Comparison of ENCODE assay signal across 23 cellular contexts in genomic region chr9:27053369-27054057, GRCh38. TPM values are rescaled to one million over a fixed set of nuclear protein-coding genes. Genes with fewer than 3 reads are reported as not detected.
DNase-seq lines count a peak whose midpoint lies in the region; ATAC-seq and TF ChIP-seq lines count a peak whose summit lies in the region.
"Had no signal": no experiment of that assay in that cellular context is flagged by ENCODE, and none has a peak within 500 bp of the region (broad histone marks: within the 10 kb centered on the region; RNA-seq: fewer than 3 reads in every experiment).

No MANE protein-coding gene starts in this region.

- TF ChIP-seq POLR2A in spleen (IDR thresholded peaks at IDR 0.05) = no peak

- WGBS in spleen, 5 donors = 35 to 44% (median 41%) methylated on average over 7 of the region's 7 CpGs

- intact Hi-C loops in Right ventricle myocardium superior (cut with DNase I) (no loop called here), Right ventricle myocardium inferior (cut with DNase I) (no loop called here), left lung (cut with DNase I) (no loop called here), spleen (cut with DNase I; ENCODE audit: low total_unique reads) (no loop called here)

- H3K36me3 ChIP-seq in left lung (peaks cover 0 to 3% of the 10 kb centered on the region in 2 donors), spleen (peaks cover 0 to 48% (median 8%) of the 10 kb centered on the region in 6 donors), GM23338 (ENCODE audit: insufficient read depth) (no peaks in the 10 kb centered on the region)
- H3K36me3 ChIP-seq: WERI-Rb-1 had no signal

- H3K4me1 ChIP-seq in left lung = no peaks in the 10 kb centered on the region
- H3K4me1 ChIP-seq in spleen = peaks cover 0 to 3% (median 0%) of the 10 kb centered on the region in 6 donors
- no peaks in the 10 kb centered on the region for H3K4me1 ChIP-seq in GM23338 (ENCODE audit: insufficient read depth)

- H3K27me3 ChIP-seq in left lung = no peaks in the 10 kb centered on the region
- H3K27me3 ChIP-seq in spleen (replicated peaks in 1 of 7) = no peaks in the 10 kb centered on the region
- no peaks in the 10 kb centered on the region for H3K27me3 ChIP-seq in GM23338 (ENCODE audit: insufficient read depth)
- H3K27me3 ChIP-seq: upper lobe of left lung had no signal

- H3K9me3 ChIP-seq in left lung (no peaks in the 10 kb centered on the region), spleen (no peaks in the 10 kb centered on the region)
- H3K9me3 ChIP-seq: upper lobe of left lung had no signal

- no peaks in the 10 kb centered on the region for H3K9me2 ChIP-seq in GM23338 (ENCODE audit: insufficient read depth)

- ATAC-seq in Right ventricle myocardium superior (ENCODE audit: poor library complexity) (peak; percentile 41), Right ventricle myocardium inferior (no peak), left lung (peak; percentile 42), GM23338 (no peak)
- ATAC-seq: stimulated activated memory B cell treated with anti-CD40 and anti-IgM and Interleukin-4, amounts not matched to agents 10 μg/mL and 1 μg/mL and 100 μg/mL, for 72 hours had no signal

- no peaks in the 10 kb centered on the region for H3K36me3 Mint-ChIP-seq in GM23338 (ENCODE audit: low read depth)

- no peak overlapping the region for H3K4me3 ChIP-seq in choroid plexus epithelial cell (ENCODE audit: low read depth, low read length)
- H3K4me3 ChIP-seq in left lung = no peak overlapping the region
- no peak overlapping the region for H3K4me3 ChIP-seq in spleen
- H3K4me3 ChIP-seq in GM23338 = no peak overlapping the region
- H3K4me3 ChIP-seq: upper lobe of left lung had no signal

- H3K27ac Mint-ChIP-seq in GM23338 = no peak overlapping the region; the same call in 1 of the 2 replicates
- H3K27ac Mint-ChIP-seq: activated CD4-positive, alpha-beta memory T cell treated with anti-CD3 and anti-CD28 coated beads for 36 hours; activated naive CD8-positive, alpha-beta T cell treated with anti-CD3 and anti-CD28 coated beads for 36 hours; stimulated activated memory B cell treated with anti-CD40 and anti-IgM and Interleukin-4, amounts not matched to agents 10 μg/mL and 1 μg/mL and 100 μg/mL, for 72 hours had no signal

- no peak overlapping the region for H2AFZ ChIP-seq in GM23338

- H3K4me3 Mint-ChIP-seq in GM23338 = no peak overlapping the region
- H3K4me3 Mint-ChIP-seq: activated CD4-positive, alpha-beta memory T cell treated with anti-CD3 and anti-CD28 coated beads for 36 hours; activated naive CD8-positive, alpha-beta T cell treated with anti-CD3 and anti-CD28 coated beads for 36 hours; stimulated activated memory B cell treated with anti-CD40 and anti-IgM and Interleukin-4, amounts not matched to agents 10 μg/mL and 1 μg/mL and 100 μg/mL, for 72 hours had no signal

- H3K4me1 Mint-ChIP-seq in GM23338 = no peaks in the 10 kb centered on the region
- H3K4me1 Mint-ChIP-seq: activated naive CD8-positive, alpha-beta T cell treated with anti-CD3 and anti-CD28 coated beads for 36 hours; stimulated activated memory B cell treated with anti-CD40 and anti-IgM and Interleukin-4, amounts not matched to agents 10 μg/mL and 1 μg/mL and 100 μg/mL, for 72 hours had no signal

- no peaks in the 10 kb centered on the region for H3F3A ChIP-seq in GM23338 (replicated peaks; ENCODE audit: low read depth)

- TF ChIP-seq CTCF in choroid plexus epithelial cell (conservative IDR thresholded peaks at IDR 0.05; ENCODE audit: low read depth, low read length) (no peak), left lung (IDR thresholded peaks at IDR 0.05) (no peak), spleen (IDR thresholded peaks at IDR 0.05 in 8 of 11, conservative IDR thresholded peaks at IDR 0.05 in 3 of 11) (no peak), GM23338 (conservative IDR thresholded peaks at IDR 0.05; ENCODE audit: low read depth in 2 of 2) (no peak)

- H3K27ac ChIP-seq in left lung = no peak overlapping the region
- H3K27ac ChIP-seq in spleen = peak overlapping the region in 6 of 8 donors; percentile 29 to 63 (median 43)
- H3K27ac ChIP-seq in GM23338 (ENCODE audit: low read depth) = no peak overlapping the region
- H3K27ac ChIP-seq: epithelial cell of prostate, WERI-Rb-1 had no signal

- no peaks in the 10 kb centered on the region for H3K79me2 ChIP-seq in GM23338 (replicated peaks; ENCODE audit: insufficient read depth)

- H4K20me1 ChIP-seq in GM23338 (replicated peaks; ENCODE audit: insufficient read depth) = no peaks in the 10 kb centered on the region

- DNase-seq in Right ventricle myocardium superior (no peak), Right ventricle myocardium inferior (ENCODE audit: missing footprints) (no peak), choroid plexus epithelial cell (ENCODE audit: low read depth) (peak; percentile 55), left lung (no peak), spleen (no peak), GM23338 (ENCODE audit: low spot score) (no peak), NCI-H69 (lab: John Stamatoyannopoulos, UW) (no peak)
- no peak for DNase-seq in activated T-cell treated with anti-CD3 and anti-CD28 coated beads, Interleukin-2, amount 50 U/mL, for 1 hour
- DNase-seq: 8988T; activated CD4-positive, alpha-beta memory T cell treated with anti-CD3 and anti-CD28 coated beads for 36 hours; activated naive CD8-positive, alpha-beta T cell treated with anti-CD3 and anti-CD28 coated beads for 36 hours; activated T-cell treated with anti-CD3 and anti-CD28 coated beads, Interleukin-2, amount 50 U/mL, for 48 hours; DMS79; NCI-H1105; NCI-H2171 treated with DMSO at 0.1 percent for 48 hours; NCI-H82; SW 1271; upper lobe of left lung; WERI-Rb-1 had no signal

- H3K27me3 Mint-ChIP-seq in GM23338 (ENCODE audit: insufficient read depth, low read depth, poor library complexity) = no peaks in the 10 kb centered on the region
- H3K27me3 Mint-ChIP-seq: activated CD4-positive, alpha-beta memory T cell treated with anti-CD3 and anti-CD28 coated beads for 36 hours; activated naive CD8-positive, alpha-beta T cell treated with anti-CD3 and anti-CD28 coated beads for 36 hours; stimulated activated memory B cell treated with anti-CD40 and anti-IgM and Interleukin-4, amounts not matched to agents 10 μg/mL and 1 μg/mL and 100 μg/mL, for 72 hours had no signal

- H3K9me3 Mint-ChIP-seq in GM23338 = no peaks in the 10 kb centered on the region
- H3K9me3 Mint-ChIP-seq: activated CD4-positive, alpha-beta memory T cell treated with anti-CD3 and anti-CD28 coated beads for 36 hours; activated naive CD8-positive, alpha-beta T cell treated with anti-CD3 and anti-CD28 coated beads for 36 hours; stimulated activated memory B cell treated with anti-CD40 and anti-IgM and Interleukin-4, amounts not matched to agents 10 μg/mL and 1 μg/mL and 100 μg/mL, for 72 hours had no signal

- H3K4me2 ChIP-seq in GM23338 = no peak overlapping the region

TF ChIP-seq in GM23338, 12 proteins besides CTCF, POLR2A, EP300 and RAD21:
- TF ChIP-seq NANOG (IDR thresholded peaks at IDR 0.05; ENCODE audit: borderline replicate concordance) = no peak
- TF ChIP-seq EZH2 (IDR thresholded peaks at IDR 0.05; ENCODE audit: low read depth, unreplicated experiment) = no peak
- TF ChIP-seq POLR2AphosphoS5 (IDR thresholded peaks at IDR 0.05; ENCODE audit: low read depth) = no peak
- no peak for TF ChIP-seq CREB1 (CRISPR knock-in tag; IDR thresholded peaks at IDR 0.05; ENCODE audit: low read depth)
- no peak for TF ChIP-seq JUNB (IDR thresholded peaks at IDR 0.05; ENCODE audit: unreplicated experiment)
- no peak for TF ChIP-seq ZNF331 (CRISPR knock-in tag; IDR thresholded peaks at IDR 0.05; ENCODE audit: low read depth)

RNA-seq across cellular contexts. Expression of gene LRRC19, which starts 48.0 kb away (rescaled TPM):
- total RNA-seq in Right ventricle myocardium superior (not detected), Right ventricle myocardium inferior (not detected), left lung (not detected), spleen (not detected)
- polyA plus RNA-seq in spleen (not detected), GM23338 (2016; fragmentation: Nextera tagmentation; extraction: Ambion mirVana) (0.59 and 0.71 TPM in 2 replicates)
- not detected in 2 replicates for total RNA-seq in GM23338 (2014; rRNA removed; shearing (Covaris generic))
- total RNA-seq: activated CD4-positive, alpha-beta memory T cell treated with anti-CD3 and anti-CD28 coated beads for 36 hours; activated naive CD8-positive, alpha-beta T cell treated with anti-CD3 and anti-CD28 coated beads for 36 hours; cerebellum; osteocyte had no signal

RNA-seq across cellular contexts. Expression of gene TEK, which starts 55.5 kb away (rescaled TPM):
- total RNA-seq in Right ventricle myocardium superior = 19.1 TPM
- total RNA-seq in Right ventricle myocardium inferior = 21.1 TPM
- 10 to 100 TPM; 20.3 to 39.0 TPM for total RNA-seq in left lung
- 10 to 100 TPM; 27.0 to 58.7 (median 53.1) TPM for total RNA-seq in spleen
- polyA plus RNA-seq in spleen = 1 to 10 TPM; 2.6 to 5.7 (median 2.8) TPM
- total RNA-seq in GM23338 (2014; rRNA removed; shearing (Covaris generic)) = 7.9 and 9.4 TPM in 2 replicates
- polyA plus RNA-seq in GM23338 (2016; fragmentation: Nextera tagmentation; extraction: Ambion mirVana) = 1.5 and 1.9 TPM in 2 replicates
- total RNA-seq: activated CD4-positive, alpha-beta memory T cell treated with anti-CD3 and anti-CD28 coated beads for 36 hours; activated naive CD8-positive, alpha-beta T cell treated with anti-CD3 and anti-CD28 coated beads for 36 hours had no signal

Comparison
In these comparisons a context has a peak if more than half of its experiments do, and no peak if none do; other contexts are left out.
1. ATAC-seq: peak in Right ventricle myocardium superior (single experiment) and left lung (single experiment); none in Right ventricle myocardium inferior (single experiment) and GM23338 (single experiment).
2. H3K27ac ChIP-seq: peak in spleen (6 of 8); none in left lung (0 of 2) and GM23338 (single experiment).